8 cellular contexts compared by ENCODE assay signal in the genomic region with DNA sequence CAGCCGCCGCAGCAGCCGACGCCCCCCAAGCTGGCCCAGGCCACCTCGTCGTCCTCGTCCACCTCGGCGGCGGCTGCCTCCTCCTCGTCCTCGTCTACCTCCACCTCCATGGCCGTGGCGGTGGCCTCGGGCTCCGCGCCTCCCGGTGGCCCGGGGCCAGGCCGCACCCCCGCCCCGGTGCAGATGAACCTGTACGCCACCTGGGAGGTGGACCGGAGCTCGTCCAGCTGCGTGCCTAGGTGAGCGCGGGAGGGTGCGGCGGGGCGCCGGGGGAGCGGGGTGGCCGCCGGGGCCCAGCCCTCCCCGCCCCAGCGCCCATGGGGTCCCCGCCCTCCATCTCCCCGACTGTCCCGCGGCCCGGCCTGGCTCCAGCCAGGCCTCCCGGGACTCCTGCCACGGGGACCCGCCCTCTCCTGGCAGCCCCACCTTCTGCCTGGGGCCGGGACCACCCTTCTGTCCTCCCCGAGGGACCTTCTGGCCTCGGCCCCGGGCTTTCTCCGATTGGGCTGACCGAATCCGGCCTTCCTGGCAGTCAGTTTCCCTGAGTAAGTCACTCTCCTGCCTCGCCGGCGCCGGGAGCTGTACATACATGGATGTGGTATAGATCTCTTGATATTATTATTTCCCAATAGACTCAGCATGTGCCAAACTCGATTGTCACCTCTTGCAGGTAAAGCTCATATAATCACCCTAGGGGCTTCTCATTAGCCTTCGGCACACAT. TPM values are rescaled to one million over a fixed set of nuclear protein-coding genes. Genes with fewer than 3 reads are reported as not detected.
DNase-seq lines count a peak whose midpoint lies in the region; ATAC-seq and TF ChIP-seq lines count a peak whose summit lies in the region.

No MANE protein-coding gene starts in this region.

- peaks cover 59% of the 10 kb centered on the region for H3K4me1 Mint-ChIP-seq in activated CD4-positive, alpha-beta memory T cell treated with anti-CD3 and anti-CD28 coated beads for 36 hours (ENCODE audit: low read depth)
- peaks cover 54 to 58% of the 10 kb centered on the region in 2 donors for H3K4me1 Mint-ChIP-seq in natural killer cell treated with Interleukin-12 subunit alpha and Interleukin-12 subunit beta and Interleukin-15 and Interleukin-18, amount 100 ng/mL, for 72 hours (ENCODE audit: low read depth in 2 of 2)

- peak; percentile 9 for ATAC-seq in HG03342 (IDR thresholded peaks at IDR 0.05; ENCODE audit: unreplicated experiment)
- peak; percentile 13 to 41 for ATAC-seq in natural killer cell treated with Interleukin-12 subunit alpha and Interleukin-12 subunit beta and Interleukin-15 and Interleukin-18, amount 100 ng/mL, for 72 hours
- ATAC-seq in GM18858 (IDR thresholded peaks at IDR 0.05; ENCODE audit: unreplicated experiment) = no peak

- peak; percentile 50 for DNase-seq in stimulated activated CD4-positive, alpha-beta T cell treated with anti-CD3 and anti-CD28 coated beads, Interleukin-15, amount 100 ng/mL, for 24 hours
- no peak for DNase-seq in stimulated activated CD4-positive, alpha-beta T cell treated with anti-CD3 and anti-CD28 coated beads, Interleukin-2, amount 100 ng/mL, for 48 hours
- peak; percentile 45 for DNase-seq in activated CD4-positive, alpha-beta memory T cell treated with anti-CD3 and anti-CD28 coated beads for 36 hours
- DNase-seq in fibroblast of mammary gland (ENCODE audit: low read depth) (peak; percentile 24), NCI-H187 treated with DMSO at 0.1 percent for 48 hours (lab: John Stamatoyannopoulos, UW) (no peak)
- DNase-seq in natural killer cell treated with Interleukin-12 subunit alpha and Interleukin-12 subunit beta and Interleukin-15 and Interleukin-18, amount 100 ng/mL, for 72 hours (ENCODE audit: low spot score) = no peak

- peaks cover 64% of the 10 kb centered on the region for H3K36me3 Mint-ChIP-seq in activated CD4-positive, alpha-beta memory T cell treated with anti-CD3 and anti-CD28 coated beads for 36 hours
- peaks cover 15% of the 10 kb centered on the region for H3K36me3 Mint-ChIP-seq in natural killer cell treated with Interleukin-12 subunit alpha and Interleukin-12 subunit beta and Interleukin-15 and Interleukin-18, amount 100 ng/mL, for 72 hours

- no peaks in the 10 kb centered on the region for H3K9me3 Mint-ChIP-seq in activated CD4-positive, alpha-beta memory T cell treated with anti-CD3 and anti-CD28 coated beads for 36 hours
- no peaks in the 10 kb centered on the region for H3K9me3 Mint-ChIP-seq in natural killer cell treated with Interleukin-12 subunit alpha and Interleukin-12 subunit beta and Interleukin-15 and Interleukin-18, amount 100 ng/mL, for 72 hours

- CTCF ChIA-PET in activated CD4-positive, alpha-beta memory T cell treated with anti-CD3 and anti-CD28 coated beads for 36 hours (lab: Charles Lee) = interaction anchor here (0.7 to 5.9 kb wide), 12 partner anchors 9 to 152 kb away, joined by 3 to 101 read pairs (median 4); a partner anchor contains a TSS

- intact Hi-C loops in activated CD4-positive, alpha-beta memory T cell treated with anti-CD3 and anti-CD28 coated beads for 36 hours (cut with micrococcal nuclease) = no loop called here

- H3K4me3 ChIP-seq in fibroblast of mammary gland (ENCODE audit: control insufficient read depth, low read depth, low read length) = peak overlapping the region; percentile 65

- peak overlapping the region; percentile 97 for H3K4me3 Mint-ChIP-seq in activated CD4-positive, alpha-beta memory T cell treated with anti-CD3 and anti-CD28 coated beads for 36 hours
- H3K4me3 Mint-ChIP-seq in natural killer cell treated with Interleukin-12 subunit alpha and Interleukin-12 subunit beta and Interleukin-15 and Interleukin-18, amount 100 ng/mL, for 72 hours = peak overlapping the region; percentile 91

- POLR2A ChIA-PET in activated CD4-positive, alpha-beta memory T cell treated with anti-CD3 and anti-CD28 coated beads for 36 hours (lab: Charles Lee) = interaction anchor here (0.8 to 4.1 kb wide), 6 partner anchors 10 to 68 kb away, joined by 3 to 32 read pairs (median 6); a partner anchor contains a TSS

- TF ChIP-seq CTCF in fibroblast of mammary gland (conservative IDR thresholded peaks at IDR 0.05; ENCODE audit: control insufficient read depth, insufficient read depth, low read depth, low read length) = no peak

- peak overlapping the region; percentile 95 for H3K27ac Mint-ChIP-seq in activated CD4-positive, alpha-beta memory T cell treated with anti-CD3 and anti-CD28 coated beads for 36 hours
- peak overlapping the region; percentile 84 to 95 for H3K27ac Mint-ChIP-seq in natural killer cell treated with Interleukin-12 subunit alpha and Interleukin-12 subunit beta and Interleukin-15 and Interleukin-18, amount 100 ng/mL, for 72 hours

- no peaks in the 10 kb centered on the region for H3K27me3 Mint-ChIP-seq in activated CD4-positive, alpha-beta memory T cell treated with anti-CD3 and anti-CD28 coated beads for 36 hours
- H3K27me3 Mint-ChIP-seq in natural killer cell treated with Interleukin-12 subunit alpha and Interleukin-12 subunit beta and Interleukin-15 and Interleukin-18, amount 100 ng/mL, for 72 hours = no peaks in the 10 kb centered on the region

RNA-seq across cellular contexts. Expression of a gene that starts 0.7 kb away (rescaled TPM):
- total RNA-seq in activated CD4-positive, alpha-beta memory T cell treated with anti-CD3 and anti-CD28 coated beads for 36 hours = 10 to 100 TPM; 82.0 to 84.1 TPM
- 10 to 100 TPM; 64.3 to 73.3 TPM for total RNA-seq in natural killer cell treated with Interleukin-12 subunit alpha and Interleukin-12 subunit beta and Interleukin-15 and Interleukin-18, amount 100 ng/mL, for 72 hours

RNA-seq across cellular contexts. Expression of a gene that starts 18.6 kb away (rescaled TPM):
- 100 to 1,000 TPM; 271 to 274 TPM for total RNA-seq in activated CD4-positive, alpha-beta memory T cell treated with anti-CD3 and anti-CD28 coated beads for 36 hours
- total RNA-seq in natural killer cell treated with Interleukin-12 subunit alpha and Interleukin-12 subunit beta and Interleukin-15 and Interleukin-18, amount 100 ng/mL, for 72 hours = 100 to 1,000 TPM; 227 to 286 TPM

RNA-seq across cellular contexts. Expression of a gene that starts 21.8 kb away (rescaled TPM):
- not detected for total RNA-seq in activated CD4-positive, alpha-beta memory T cell treated with anti-CD3 and anti-CD28 coated beads for 36 hours
- total RNA-seq in natural killer cell treated with Interleukin-12 subunit alpha and Interleukin-12 subunit beta and Interleukin-15 and Interleukin-18, amount 100 ng/mL, for 72 hours = not detected

RNA-seq across cellular contexts. Expression of a gene that starts 44.5 kb away (rescaled TPM):
- total RNA-seq in activated CD4-positive, alpha-beta memory T cell treated with anti-CD3 and anti-CD28 coated beads for 36 hours = not detected
- total RNA-seq in natural killer cell treated with Interleukin-12 subunit alpha and Interleukin-12 subunit beta and Interleukin-15 and Interleukin-18, amount 100 ng/mL, for 72 hours = 1 to 10 TPM; 1.5 to 8.8 TPM

RNA-seq across cellular contexts. Expression of a gene that starts 59.0 kb away (rescaled TPM):
- not detected for total RNA-seq in activated CD4-positive, alpha-beta memory T cell treated with anti-CD3 and anti-CD28 coated beads for 36 hours
- under 1 TPM in 1 of 2 donors, not detected in 1; 0.52 TPM for total RNA-seq in natural killer cell treated with Interleukin-12 subunit alpha and Interleukin-12 subunit beta and Interleukin-15 and Interleukin-18, amount 100 ng/mL, for 72 hours

Comparison
In these comparisons a context has a peak if more than half of its experiments do, and no peak if none do; other contexts are left out.
1. DNase-seq: peak in stimulated activated CD4-positive, alpha-beta T cell treated with anti-CD3 and anti-CD28 coated beads, Interleukin-15, amount 100 ng/mL, for 24 hours (single experiment), activated CD4-positive, alpha-beta memory T cell treated with anti-CD3 and anti-CD28 coated beads for 36 hours (single experiment) and fibroblast of mammary gland (single experiment); none in stimulated activated CD4-positive, alpha-beta T cell treated with anti-CD3 and anti-CD28 coated beads, Interleukin-2, amount 100 ng/mL, for 48 hours (0 of 2), natural killer cell treated with Interleukin-12 subunit alpha and Interleukin-12 subunit beta and Interleukin-15 and Interleukin-18, amount 100 ng/mL, for 72 hours (single experiment) and NCI-H187 treated with DMSO at 0.1 percent for 48 hours (single experiment).